13 cellular contexts compared by ENCODE assay signal in the genomic region with DNA sequence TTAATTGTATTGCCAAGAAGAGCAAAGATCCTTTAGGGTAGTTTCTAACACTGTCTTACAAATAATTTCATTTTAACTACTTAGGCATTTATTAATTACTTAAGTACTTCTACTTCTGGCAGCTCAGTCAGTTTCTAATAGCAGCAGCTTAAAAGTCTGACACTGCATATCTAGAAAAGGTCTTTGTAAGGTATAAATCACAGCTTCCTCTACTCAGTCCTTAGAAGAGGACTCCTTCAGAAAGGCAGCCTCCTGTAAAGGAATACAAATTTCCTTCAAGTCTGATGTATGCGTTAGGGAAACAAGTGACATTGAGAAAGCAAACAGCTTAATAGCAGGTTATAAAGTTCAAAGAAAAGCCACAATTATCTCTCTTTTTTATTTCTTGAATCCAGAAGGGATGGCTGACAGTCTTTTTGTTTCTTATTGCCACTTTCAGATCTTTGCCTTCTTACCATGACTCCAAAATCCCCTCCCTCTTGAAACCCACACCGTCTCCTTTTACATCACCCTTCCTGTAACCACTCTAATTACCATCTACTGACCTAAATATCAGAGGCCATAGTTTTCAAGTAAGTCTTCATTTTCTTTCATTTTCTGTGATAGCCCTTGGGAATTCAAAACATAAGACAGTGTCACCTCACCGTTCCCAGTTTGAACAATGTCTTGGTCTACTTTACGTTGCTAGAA.
DNase-seq lines count a peak whose midpoint lies in the region; ATAC-seq and TF ChIP-seq lines count a peak whose summit lies in the region.
"Had no signal": no experiment of that assay in that cellular context is flagged by ENCODE, and none has a peak within 500 bp of the region (broad histone marks: within the 10 kb centered on the region; RNA-seq: fewer than 3 reads in every experiment).

No MANE protein-coding gene starts in this region.

- H3K4me3 ChIP-seq in coronary artery, result no peak overlapping the region
- H3K4me3 ChIP-seq: SJSA1 had no signal

- in situ Hi-C loops in GM13976 (cut with MboI; ENCODE audit: low sequenced_read_pairs, unreplicated experiment), result no loop called here

- TF ChIP-seq CTCF in GM13976 (IDR thresholded peaks at IDR 0.05; ENCODE audit: borderline replicate concordance, control extremely low read depth, extremely low read depth, insufficient read depth, missing control alignments) (no peak), coronary artery (IDR thresholded peaks at IDR 0.05) (no peak)

- ATAC-seq in GM19438 (IDR thresholded peaks at IDR 0.05; ENCODE audit: low read depth, unreplicated experiment), result peak; percentile 79
- ATAC-seq in HG02840 (IDR thresholded peaks at IDR 0.05; ENCODE audit: low FRiP score, unreplicated experiment), result peak; percentile 95
- ATAC-seq in HG03520 (IDR thresholded peaks at IDR 0.05; ENCODE audit: unreplicated experiment), result peak; percentile 80

- peak; percentile 14 for DNase-seq in GM13976 (ENCODE audit: low spot score)
- DNase-seq in OCI-M2 (lab: John Stamatoyannopoulos, UW; ENCODE audit: unreplicated experiment), result no peak
- DNase-seq in activated CD4-positive, alpha-beta T cell treated with anti-CD3 and anti-CD28 coated beads for 4 hours, result no peak
- DNase-seq in coronary artery (ENCODE audit: low spot score), result no peak
- no peak for DNase-seq in activated naive CD4-positive, alpha-beta T cell treated with anti-CD3 and anti-CD28 coated beads, Interleukin-2, amount 50 U/mL, for 16 hours
- DNase-seq: activated CD4-positive, alpha-beta T cell treated with anti-CD3 and anti-CD28 coated beads for 1 hour; activated gamma-delta T cell treated with Interleukin-2 at 50 U/mL for 16 hours; Karpas-422; occipital lobe had no signal

- no peak overlapping the region for H3K27ac ChIP-seq in coronary artery
- H3K27ac ChIP-seq: SJSA1 had no signal
